ENCODE assay signal across 1 cellular context in the genomic region with DNA sequence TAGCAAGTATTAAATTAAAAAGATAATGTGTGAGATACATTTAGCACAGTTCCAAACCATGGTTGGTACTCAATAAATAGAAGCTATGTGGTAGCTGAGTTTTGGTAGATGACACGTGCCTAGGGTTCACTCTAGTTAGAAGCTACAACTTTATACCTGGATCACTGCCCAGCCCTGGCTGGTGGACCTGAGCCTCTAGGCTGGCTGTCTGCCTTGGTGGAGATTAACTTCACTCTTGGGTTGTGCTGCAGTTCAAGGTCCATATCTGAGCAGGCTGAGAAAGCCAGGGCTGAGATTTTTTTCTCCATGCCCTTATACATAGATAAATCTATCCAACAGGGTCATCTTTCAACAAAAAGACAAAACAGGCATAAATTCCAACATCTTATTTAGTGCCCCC.
TF ChIP-seq lines count a peak whose summit lies in the region.

No MANE protein-coding gene starts in this region.

TF ChIP-seq in liver, 16 proteins besides CTCF, POLR2A, EP300 and RAD21 (continued from another document):
- TF ChIP-seq FOXA1 (IDR thresholded peaks at IDR 0.05) (no peak), YY1 (IDR thresholded peaks at IDR 0.05) (no peak), EGR1 (IDR thresholded peaks at IDR 0.05; ENCODE audit: low read depth in 2 of 2) (no peak), TAF1 (conservative IDR thresholded peaks at IDR 0.05) (no peak), RXRA (IDR thresholded peaks at IDR 0.05) (peak; percentile 22 to 53), FOXA2 (IDR thresholded peaks at IDR 0.05) (no peak), HNF4A (conservative IDR thresholded peaks at IDR 0.05) (peak; percentile 78 to 86)
- TF ChIP-seq, protein P1, sequence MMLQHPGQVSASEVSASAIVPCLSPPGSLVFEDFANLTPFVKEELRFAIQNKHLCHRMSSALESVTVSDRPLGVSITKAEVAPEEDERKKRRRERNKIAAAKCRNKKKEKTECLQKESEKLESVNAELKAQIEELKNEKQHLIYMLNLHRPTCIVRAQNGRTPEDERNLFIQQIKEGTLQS (IDR thresholded peaks at IDR 0.05), result no peak
